Comparison of ENCODE assay signal across 8 cellular contexts in the genomic region with DNA sequence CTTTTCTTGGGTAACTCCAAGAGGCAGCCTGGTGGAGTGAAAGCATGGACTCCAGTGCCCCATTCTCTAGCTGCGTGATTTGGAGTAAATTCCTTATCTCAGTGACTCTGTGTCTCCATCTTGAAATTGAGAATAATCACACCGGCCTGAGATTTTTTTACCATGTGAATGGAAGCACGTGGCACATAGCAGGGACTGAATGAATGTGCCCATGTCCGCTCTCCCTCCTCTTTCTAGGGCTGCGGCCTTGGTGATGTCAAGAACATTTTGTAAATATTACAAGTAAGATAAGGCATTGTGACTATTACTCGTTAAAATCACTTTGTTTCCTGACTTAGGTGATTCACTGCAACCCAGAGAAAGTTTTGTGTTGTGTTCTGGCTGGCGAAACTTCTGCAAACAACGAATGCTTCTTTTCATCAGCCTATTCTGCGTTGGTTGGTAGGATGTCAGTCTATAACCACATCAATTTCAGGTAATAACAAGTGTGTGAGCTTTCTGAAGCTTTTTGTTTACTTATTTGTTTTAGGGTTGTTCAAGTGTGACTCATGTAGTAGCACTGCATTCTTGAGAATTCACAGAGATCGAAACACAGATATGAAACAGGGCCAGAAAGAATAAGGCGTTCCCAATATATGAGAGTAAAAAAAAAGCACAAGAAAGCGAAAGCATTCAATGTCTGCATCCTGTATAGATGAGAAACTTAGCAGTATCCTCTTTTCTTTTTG.
DNase-seq lines count a peak whose midpoint lies in the region; ATAC-seq and TF ChIP-seq lines count a peak whose summit lies in the region.

No MANE protein-coding gene starts in this region.

- H3K9ac ChIP-seq in skeletal muscle satellite cell (ENCODE audit: low read depth, low read length): no peak overlapping the region

- intact Hi-C loops in psoas muscle (cut with DNase I): no loop called here
- intact Hi-C loops in head of caudate nucleus (cut with DNase I): no loop called here

- peak overlapping the region; percentile 57 for H3K4me2 ChIP-seq in skeletal muscle satellite cell (ENCODE audit: low read length)

- H3K36me3 ChIP-seq in skeletal muscle satellite cell (ENCODE audit: insufficient read depth, low read length) (no peaks in the 10 kb centered on the region), psoas muscle (ENCODE audit: insufficient read depth in 1 of 2, low read depth in 1 of 2) (no peaks in the 10 kb centered on the region)

- no peak for TF ChIP-seq CTCF in LNCaP clone FGC (IDR thresholded peaks at IDR 0.05; ENCODE audit: control insufficient read depth, extremely low read depth, insufficient read depth)
- no peak for TF ChIP-seq CTCF in psoas muscle (IDR thresholded peaks at IDR 0.05)

- H3K27me3 ChIP-seq in skeletal muscle satellite cell (ENCODE audit: control insufficient read depth, insufficient read depth, low read length): no peaks in the 10 kb centered on the region
- no peaks in the 10 kb centered on the region for H3K27me3 ChIP-seq in psoas muscle (ENCODE audit: insufficient read depth in 3 of 3, low read length in 2 of 3)

- ATAC-seq in psoas muscle: no peak

- H3K4me1 ChIP-seq in skeletal muscle satellite cell (ENCODE audit: control insufficient read depth, insufficient read depth, low read length) (peaks cover 18% of the 10 kb centered on the region), psoas muscle (no peaks in the 10 kb centered on the region)

- H3K27ac ChIP-seq in psoas muscle: no peak overlapping the region

- H3K9me3 ChIP-seq in skeletal muscle satellite cell (replicated peaks; ENCODE audit: low read length): peaks cover 9% of the 10 kb centered on the region
- peaks cover 11% of the 10 kb centered on the region for H3K9me3 ChIP-seq in psoas muscle

- H3K4me3 ChIP-seq in LNCaP clone FGC (ENCODE audit: low read depth, low read length) (peak overlapping the region; percentile 1; the same call in 1 of the 2 replicates), skeletal muscle satellite cell (ENCODE audit: low read length) (no peak overlapping the region), psoas muscle (no peak overlapping the region)

- DNase-seq in SIG-M5 treated with dmso at 0.1 percent for 504 hours (lab: John Stamatoyannopoulos, UW; ENCODE audit: unreplicated experiment) (peak; percentile 66), SIG-M5 (lab: John Stamatoyannopoulos, UW) (no peak), LNCaP clone FGC (ENCODE audit: low read depth) (peak; percentile 96), psoas muscle (no peak), head of caudate nucleus (no peak), cerebellar nuclear complex (lab: John Stamatoyannopoulos, UW) (no peak)
- peak; percentile 77 for DNase-seq in central memory CD4-positive, alpha-beta T cell

- 86 to 92% (median 88%) methylated on average over 12 of the region's 12 CpGs for WGBS in psoas muscle, 3 donors

Comparison
In these comparisons a context has a peak if more than half of its experiments do, and no peak if none do; other contexts are left out.
1. DNase-seq: peak in SIG-M5 treated with dmso at 0.1 percent for 504 hours (single experiment), LNCaP clone FGC (single experiment) and central memory CD4-positive, alpha-beta T cell (single experiment); none in SIG-M5 (single experiment), psoas muscle (0 of 2), head of caudate nucleus (0 of 42) and cerebellar nuclear complex (0 of 2).